In the genomic region with DNA sequence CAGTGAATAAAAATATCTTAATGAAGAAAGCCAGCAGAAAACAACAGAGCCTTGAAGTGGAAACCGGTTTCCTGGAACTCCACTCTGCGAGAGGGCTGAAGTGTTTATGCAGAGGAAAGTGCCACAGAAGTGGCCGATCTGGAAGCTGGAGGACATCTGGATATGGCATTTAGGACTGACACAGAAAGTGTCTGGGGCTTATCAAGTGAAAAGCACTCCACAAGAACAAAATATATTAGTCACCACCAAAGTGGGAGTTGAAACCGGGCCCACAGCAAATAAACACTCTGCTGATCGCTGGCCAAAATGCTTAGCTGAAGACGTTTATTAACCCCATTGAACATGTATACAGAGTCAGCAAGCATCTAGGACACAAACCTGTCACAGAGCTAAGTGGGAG, we compare ENCODE assay signal across 1 cellular context.
TF ChIP-seq lines count a peak whose summit lies in the region.

No MANE protein-coding gene starts in this region.

TF ChIP-seq in SK-N-SH treated with all-trans-retinoic acid at 6 μM for 48 hours, 23 proteins besides CTCF, POLR2A, EP300 and RAD21 (continued from another document):
- TF ChIP-seq, protein P1, sequence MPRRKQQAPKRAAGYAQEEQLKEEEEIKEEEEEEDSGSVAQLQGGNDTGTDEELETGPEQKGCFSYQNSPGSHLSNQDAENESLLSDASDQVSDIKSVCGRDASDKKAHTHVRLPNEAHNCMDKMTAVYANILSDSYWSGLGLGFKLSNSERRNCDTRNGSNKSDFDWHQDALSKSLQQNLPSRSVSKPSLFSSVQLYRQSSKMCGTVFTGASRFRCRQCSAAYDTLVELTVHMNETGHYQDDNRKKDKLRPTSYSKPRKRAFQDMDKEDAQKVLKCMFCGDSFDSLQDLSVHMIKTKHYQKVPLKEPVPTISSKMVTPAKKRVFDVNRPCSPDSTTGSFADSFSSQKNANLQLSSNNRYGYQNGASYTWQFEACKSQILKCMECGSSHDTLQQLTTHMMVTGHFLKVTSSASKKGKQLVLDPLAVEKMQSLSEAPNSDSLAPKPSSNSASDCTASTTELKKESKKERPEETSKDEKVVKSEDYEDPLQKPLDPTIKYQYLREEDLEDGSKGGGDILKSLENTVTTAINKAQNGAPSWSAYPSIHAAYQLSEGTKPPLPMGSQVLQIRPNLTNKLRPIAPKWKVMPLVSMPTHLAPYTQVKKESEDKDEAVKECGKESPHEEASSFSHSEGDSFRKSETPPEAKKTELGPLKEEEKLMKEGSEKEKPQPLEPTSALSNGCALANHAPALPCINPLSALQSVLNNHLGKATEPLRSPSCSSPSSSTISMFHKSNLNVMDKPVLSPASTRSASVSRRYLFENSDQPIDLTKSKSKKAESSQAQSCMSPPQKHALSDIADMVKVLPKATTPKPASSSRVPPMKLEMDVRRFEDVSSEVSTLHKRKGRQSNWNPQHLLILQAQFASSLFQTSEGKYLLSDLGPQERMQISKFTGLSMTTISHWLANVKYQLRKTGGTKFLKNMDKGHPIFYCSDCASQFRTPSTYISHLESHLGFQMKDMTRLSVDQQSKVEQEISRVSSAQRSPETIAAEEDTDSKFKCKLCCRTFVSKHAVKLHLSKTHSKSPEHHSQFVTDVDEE (CRISPR knock-in tag; IDR thresholded peaks at IDR 0.05): no peak
- no peak for TF ChIP-seq ZFP3 (CRISPR knock-in tag; IDR thresholded peaks at IDR 0.05)
- TF ChIP-seq ZNF70 (CRISPR knock-in tag; IDR thresholded peaks at IDR 0.05): no peak
- no peak for TF ChIP-seq BACH2 (CRISPR knock-in tag; IDR thresholded peaks at IDR 0.05; ENCODE audit: borderline replicate concordance)
- TF ChIP-seq, protein P2, sequence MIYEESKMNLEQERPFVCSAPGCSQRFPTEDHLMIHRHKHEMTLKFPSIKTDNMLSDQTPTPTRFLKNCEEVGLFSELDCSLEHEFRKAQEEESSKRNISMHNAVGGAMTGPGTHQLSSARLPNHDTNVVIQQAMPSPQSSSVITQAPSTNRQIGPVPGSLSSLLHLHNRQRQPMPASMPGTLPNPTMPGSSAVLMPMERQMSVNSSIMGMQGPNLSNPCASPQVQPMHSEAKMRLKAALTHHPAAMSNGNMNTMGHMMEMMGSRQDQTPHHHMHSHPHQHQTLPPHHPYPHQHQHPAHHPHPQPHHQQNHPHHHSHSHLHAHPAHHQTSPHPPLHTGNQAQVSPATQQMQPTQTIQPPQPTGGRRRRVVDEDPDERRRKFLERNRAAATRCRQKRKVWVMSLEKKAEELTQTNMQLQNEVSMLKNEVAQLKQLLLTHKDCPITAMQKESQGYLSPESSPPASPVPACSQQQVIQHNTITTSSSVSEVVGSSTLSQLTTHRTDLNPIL (CRISPR knock-in tag; IDR thresholded peaks at IDR 0.05; ENCODE audit: low read depth): no peak
- TF ChIP-seq TCF4 (CRISPR knock-in tag; IDR thresholded peaks at IDR 0.05; ENCODE audit: borderline replicate concordance): peak; percentile 40; the same call in 1 of the 2 replicates
- TF ChIP-seq ZFP30 (CRISPR knock-in tag; IDR thresholded peaks at IDR 0.05): no peak
